ENCODE assay signal across 17 cellular contexts in genomic region chr11:114358711-114359110, GRCh38. TPM values are rescaled to one million over a fixed set of nuclear protein-coding genes. Genes with fewer than 3 reads are reported as not detected.
DNase-seq lines count a peak whose midpoint lies in the region; ATAC-seq and TF ChIP-seq lines count a peak whose summit lies in the region.
"Had no signal": no experiment of that assay in that cellular context is flagged by ENCODE, and none has a peak within 500 bp of the region (broad histone marks: within the 10 kb centered on the region; RNA-seq: fewer than 3 reads in every experiment).

No MANE protein-coding gene starts in this region.

- H3K4me1 Mint-ChIP-seq in natural killer cell treated with Interleukin-12 subunit alpha and Interleukin-12 subunit beta and Interleukin-15 and Interleukin-18, amount 100 ng/mL, for 72 hours (ENCODE audit: low read depth in 2 of 2): peaks cover 0 to 2% of the 10 kb centered on the region in 2 donors
- H3K4me1 Mint-ChIP-seq: neural crest cell had no signal

- H3K4me3 ChIP-seq in GM23248: no peak overlapping the region
- no peak overlapping the region for H3K4me3 ChIP-seq in NB4 (ENCODE audit: low read depth, low read length)
- H3K4me3 ChIP-seq in mucosa of descending colon: no peak overlapping the region
- H3K4me3 ChIP-seq: vagina had no signal

- H3K27me3 ChIP-seq in GM23248 (replicated peaks; ENCODE audit: insufficient read depth): no peaks in the 10 kb centered on the region
- H3K27me3 ChIP-seq: vagina had no signal

- H3K27me3 Mint-ChIP-seq in natural killer cell treated with Interleukin-12 subunit alpha and Interleukin-12 subunit beta and Interleukin-15 and Interleukin-18, amount 100 ng/mL, for 72 hours: peaks cover 15 to 20% of the 10 kb centered on the region in 2 donors

- no peak for TF ChIP-seq POLR2A in NB4 (IDR thresholded peaks at IDR 0.05; ENCODE audit: extremely low read depth, insufficient read length)

- in situ Hi-C loops in GM23248 (cut with MboI): no loop called here

- H3K9me3 ChIP-seq in GM23248 (ENCODE audit: low read depth) (no peaks in the 10 kb centered on the region), mucosa of descending colon (no peaks in the 10 kb centered on the region)
- H3K9me3 ChIP-seq: vagina had no signal

- H3K4me1 ChIP-seq in GM23248 (ENCODE audit: insufficient read depth) (peaks cover 23% of the 10 kb centered on the region), mucosa of descending colon (ENCODE audit: low read depth) (no peaks in the 10 kb centered on the region)
- H3K4me1 ChIP-seq: vagina had no signal

- no peak overlapping the region for H3K4me3 Mint-ChIP-seq in natural killer cell treated with Interleukin-12 subunit alpha and Interleukin-12 subunit beta and Interleukin-15 and Interleukin-18, amount 100 ng/mL, for 72 hours
- H3K4me3 Mint-ChIP-seq: CD14-positive monocyte, neural crest cell had no signal

- no peaks in the 10 kb centered on the region for H3K9me3 Mint-ChIP-seq in natural killer cell treated with Interleukin-12 subunit alpha and Interleukin-12 subunit beta and Interleukin-15 and Interleukin-18, amount 100 ng/mL, for 72 hours
- H3K9me3 Mint-ChIP-seq: CD14-positive monocyte, neural crest cell had no signal

- H3F3A ChIP-seq in GM23248 (ENCODE audit: insufficient read depth): 0 out of 2 replicates have a peak, but pooled peaks cover 6% of the 10 kb centered on the region

- no peaks in the 10 kb centered on the region for H3K36me3 ChIP-seq in GM23248 (ENCODE audit: low read depth)
- H3K36me3 ChIP-seq in mucosa of descending colon (ENCODE audit: low read depth): no peaks in the 10 kb centered on the region
- H3K36me3 ChIP-seq: vagina had no signal

- 0 out of 2 replicates have a peak overlapping the region, but pooled peaks have one; percentile 26 for H3K9ac ChIP-seq in GM23248

- H4K20me1 ChIP-seq in GM23248 (ENCODE audit: insufficient read depth): no peaks in the 10 kb centered on the region

- H3K27ac Mint-ChIP-seq in natural killer cell treated with Interleukin-12 subunit alpha and Interleukin-12 subunit beta and Interleukin-15 and Interleukin-18, amount 100 ng/mL, for 72 hours: no peak overlapping the region
- H3K27ac Mint-ChIP-seq: CD14-positive monocyte had no signal

- peak; percentile 78 for ATAC-seq in mucosa of descending colon
- no peak for ATAC-seq in natural killer cell treated with Interleukin-12 subunit alpha and Interleukin-12 subunit beta and Interleukin-15 and Interleukin-18, amount 100 ng/mL, for 72 hours
- ATAC-seq: esophagus mucosa had no signal

- intact Hi-C loops in mucosa of descending colon (cut with DNase I, micrococcal nuclease): no loop called here

- WGBS in GM23248 (ENCODE audit: low coverage in 1 of 2, low lambda C conversion rate in 2 of 2, missing lambda C conversion rate in 2 of 2), 2 experiments: 61 to 79% methylated on average over 1 of the region's 1 CpG

- H3K36me3 Mint-ChIP-seq in natural killer cell treated with Interleukin-12 subunit alpha and Interleukin-12 subunit beta and Interleukin-15 and Interleukin-18, amount 100 ng/mL, for 72 hours: no peaks in the 10 kb centered on the region
- H3K36me3 Mint-ChIP-seq: CD14-positive monocyte had no signal

- H3K4me2 ChIP-seq in GM23248 (ENCODE audit: unreplicated experiment): peak overlapping the region; percentile 49

- no peaks in the 10 kb centered on the region for H3K79me2 ChIP-seq in GM23248 (ENCODE audit: insufficient read depth)

- peak overlapping the region; percentile 65 for H2AFZ ChIP-seq in GM23248

- DNase-seq in GM23248 (peak; percentile 14), NB4 (ENCODE audit: low read depth) (peak; percentile 48), cerebellar nuclear complex (lab: John Stamatoyannopoulos, UW) (peak; percentile 23 to 68), mucosa of descending colon (peak in 1 of 3 donors; percentile 17), RPMI8226 (no peak), Kasumi-1 (lab: John Stamatoyannopoulos, UW) (no peak)
- DNase-seq in natural killer cell treated with Interleukin-12 subunit alpha and Interleukin-12 subunit beta and Interleukin-15 and Interleukin-18, amount 100 ng/mL, for 72 hours (ENCODE audit: low spot score): no peak
- DNase-seq: activated CD4-positive, alpha-beta T cell treated with anti-CD3 and anti-CD28 coated beads for 1 hour; activated naive CD4-positive, alpha-beta T cell treated with anti-CD3 and anti-CD28 coated beads, Interleukin-2, amount 50 U/mL, for 16 hours; GDM1; KG1; NCI-H1694; stimulated activated naive CD4-positive, alpha-beta T cell had no signal

- H3K27ac ChIP-seq in GM23248: peak overlapping the region; percentile 57
- H3K27ac ChIP-seq: vagina had no signal

- no peak for TF ChIP-seq CTCF in NB4 (IDR thresholded peaks at IDR 0.05; ENCODE audit: low read depth, low read length)
- no peak for TF ChIP-seq CTCF in mucosa of descending colon (IDR thresholded peaks at IDR 0.05)

- no peaks in the 10 kb centered on the region for H3K9me2 ChIP-seq in GM23248 (ENCODE audit: insufficient read depth)

RNA-seq across cellular contexts. Expression of gene C11orf71, which starts 41.6 kb away (rescaled TPM):
- 2.1 and 4.8 TPM in 2 replicates for total RNA-seq in GM23248 (2014; rRNA removed; shearing (Covaris generic))
- 1.8 and 2.2 TPM in 2 replicates for polyA plus RNA-seq in GM23248 (2016; fragmentation: Nextera tagmentation; extraction: Ambion mirVana)
- total RNA-seq in mucosa of descending colon: 10 to 100 TPM in 2 of 3 donors, 1 to 10 TPM in 1; 8.6 to 14.0 (median 12.0) TPM
- 1 to 10 TPM; 5.7 to 6.4 TPM for total RNA-seq in natural killer cell treated with Interleukin-12 subunit alpha and Interleukin-12 subunit beta and Interleukin-15 and Interleukin-18, amount 100 ng/mL, for 72 hours

RNA-seq across cellular contexts. Expression of gene RBM7, which starts 41.8 kb away (rescaled TPM):
- 48.6 and 58.3 TPM in 2 replicates for total RNA-seq in GM23248 (2014; rRNA removed; shearing (Covaris generic))
- polyA plus RNA-seq in GM23248 (2016; fragmentation: Nextera tagmentation; extraction: Ambion mirVana): 57.0 and 60.9 TPM in 2 replicates
- 10 to 100 TPM; 29.0 to 35.5 (median 33.6) TPM for total RNA-seq in mucosa of descending colon
- total RNA-seq in natural killer cell treated with Interleukin-12 subunit alpha and Interleukin-12 subunit beta and Interleukin-15 and Interleukin-18, amount 100 ng/mL, for 72 hours: 10 to 100 TPM; 20.2 to 34.1 TPM

Comparison
In these comparisons a context has a peak if more than half of its experiments do, and no peak if none do; other contexts are left out.
1. DNase-seq: peak in GM23248 (single experiment), NB4 (single experiment) and cerebellar nuclear complex (2 of 2); none in RPMI8226 (single experiment), natural killer cell treated with Interleukin-12 subunit alpha and Interleukin-12 subunit beta and Interleukin-15 and Interleukin-18, amount 100 ng/mL, for 72 hours (single experiment) and Kasumi-1 (0 of 2).